ENCODE assay signal across 8 cellular contexts in the genomic region with DNA sequence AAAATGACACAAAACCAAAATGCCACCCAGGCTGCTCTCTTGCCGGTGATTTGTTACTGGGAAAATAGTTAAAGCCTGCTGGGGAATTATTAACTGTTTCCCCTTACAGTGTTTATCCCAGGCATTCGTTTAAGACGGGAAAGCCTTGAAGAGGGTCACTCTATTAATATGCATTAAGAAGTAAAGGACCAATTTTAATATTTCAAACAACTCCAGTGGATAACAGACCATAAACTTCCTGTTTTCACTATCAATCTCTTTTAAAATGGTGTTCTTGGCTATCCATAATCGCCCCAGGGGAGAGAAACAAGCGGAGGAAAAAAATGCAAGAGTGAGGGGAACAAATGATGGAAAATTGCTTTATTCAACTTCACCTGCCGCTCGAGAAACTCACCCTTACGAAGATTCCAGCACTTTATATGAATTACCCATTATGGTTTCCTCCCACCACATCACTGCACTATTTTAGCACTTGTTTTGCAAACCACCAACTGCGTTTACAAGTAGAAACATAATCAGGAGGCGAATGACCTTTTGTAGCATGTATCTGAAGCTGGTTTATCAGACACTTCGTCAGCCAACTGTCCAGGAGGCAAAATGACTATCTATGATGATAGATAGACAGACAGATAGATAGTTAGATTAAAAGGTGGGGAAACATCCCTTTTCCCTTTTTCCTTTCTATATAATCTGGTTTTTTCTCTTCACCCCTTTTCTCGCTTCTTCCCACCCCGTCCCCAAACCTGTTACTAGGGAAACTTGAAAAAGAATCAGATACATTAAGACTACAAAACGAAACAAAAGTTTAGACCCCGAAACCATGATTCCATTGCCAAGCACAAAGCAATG. TPM values are rescaled to one million over a fixed set of nuclear protein-coding genes. Genes with fewer than 3 reads are reported as not detected.
A peak's percentile ranks its signal among the peaks of the same experiment; 100 is the strongest.
DNase-seq lines count a peak whose midpoint lies in the region; ATAC-seq and TF ChIP-seq lines count a peak whose summit lies in the region.

No MANE protein-coding gene starts in this region.

- intact Hi-C loops in natural killer cell (cut with micrococcal nuclease) = no loop called here

- no peaks in the 10 kb centered on the region for H3K36me3 Mint-ChIP-seq in natural killer cell

- H3K27ac Mint-ChIP-seq in natural killer cell = peak overlapping the region in 1 of 2 donors; percentile 18

- POLR2A ChIA-PET in BJ (lab: Charles Lee) = no interaction called here

- H3K27me3 Mint-ChIP-seq in natural killer cell (ENCODE audit: low read depth in 2 of 2) = peaks cover 22 to 32% of the 10 kb centered on the region in 2 donors

- peak overlapping the region; percentile 79 for H3K4me3 Mint-ChIP-seq in natural killer cell

- no peak for ATAC-seq in natural killer cell
- no peak for ATAC-seq in HG03520 (IDR thresholded peaks at IDR 0.05; ENCODE audit: unreplicated experiment)
- no peak for ATAC-seq in HG02678 (IDR thresholded peaks at IDR 0.05; ENCODE audit: unreplicated experiment)

- no peak for TF ChIP-seq CTCF in BJ (IDR thresholded peaks at IDR 0.05; ENCODE audit: insufficient read depth, low read depth, low read length)
- no peak for TF ChIP-seq CTCF in natural killer cell (IDR thresholded peaks at IDR 0.05)

- CTCF ChIA-PET in BJ (lab: Yijun Ruan, JAX) = no interaction called here

- H3K27me3 ChIP-seq in BJ (ENCODE audit: control insufficient read depth, insufficient read depth, low read length) = peaks cover 15% of the 10 kb centered on the region

- no peaks in the 10 kb centered on the region for H3K36me3 ChIP-seq in BJ (ENCODE audit: control insufficient read depth, insufficient read depth, low read length)

- peak overlapping the region; percentile 47 for H3K4me3 ChIP-seq in BJ (ENCODE audit: low read depth, low read length)
- peak overlapping the region; percentile 48 for H3K4me3 ChIP-seq in Jurkat, Clone E6-1 (ENCODE audit: low read length)

- peaks cover 7 to 8% of the 10 kb centered on the region in 2 donors for H3K9me3 Mint-ChIP-seq in natural killer cell

- no peak for DNase-seq in BJ (ENCODE audit: low read depth)
- peak; percentile 14 for DNase-seq in Jurkat, Clone E6-1 (ENCODE audit: low read depth, low spot score)
- DNase-seq in cerebellum (ENCODE audit: low spot score) = peak; percentile 15
- DNase-seq in natural killer cell = no peak
- DNase-seq in stimulated activated CD4-positive, alpha-beta T cell treated with anti-CD3 and anti-CD28 coated beads, Interleukin-2, amount 100 ng/mL, for 24 hours = no peak
- DNase-seq in occipital lobe (lab: John Stamatoyannopoulos, UW) = no peak

- H3K4me1 Mint-ChIP-seq in natural killer cell = peaks cover 26 to 28% of the 10 kb centered on the region in 2 donors

RNA-seq across cellular contexts. Expression of a gene that starts 1.2 kb away (rescaled TPM):
- 0.12 TPM in 1 of 2 replicates, not detected in the other for polyA plus RNA-seq in BJ (2011; rRNA removed)
- polyA minus RNA-seq in BJ (2011; rRNA and poly(A)+ RNA removed) = not detected in 2 replicates
- polyA plus RNA-seq in Jurkat, Clone E6-1 (2012; ENCODE audit: insufficient read depth, insufficient read length) = not detected
- total RNA-seq in cerebellum = 237 TPM
- total RNA-seq in natural killer cell = not detected
- 179 TPM for total RNA-seq in occipital lobe

Comparison
In these comparisons a context has a peak if more than half of its experiments do, and no peak if none do; other contexts are left out.
1. DNase-seq: peak in Jurkat, Clone E6-1 (single experiment) and cerebellum (single experiment); none in BJ (single experiment), natural killer cell (single experiment), stimulated activated CD4-positive, alpha-beta T cell treated with anti-CD3 and anti-CD28 coated beads, Interleukin-2, amount 100 ng/mL, for 24 hours (0 of 2) and occipital lobe (single experiment).
2. RNA of a gene that starts 1.2 kb away (total RNA-seq): 237 TPM in cerebellum (single experiment) and 179 TPM in occipital lobe (single experiment); not detected in natural killer cell; every median in the first group is over 100 times any median in the second.